In the genomic region with DNA sequence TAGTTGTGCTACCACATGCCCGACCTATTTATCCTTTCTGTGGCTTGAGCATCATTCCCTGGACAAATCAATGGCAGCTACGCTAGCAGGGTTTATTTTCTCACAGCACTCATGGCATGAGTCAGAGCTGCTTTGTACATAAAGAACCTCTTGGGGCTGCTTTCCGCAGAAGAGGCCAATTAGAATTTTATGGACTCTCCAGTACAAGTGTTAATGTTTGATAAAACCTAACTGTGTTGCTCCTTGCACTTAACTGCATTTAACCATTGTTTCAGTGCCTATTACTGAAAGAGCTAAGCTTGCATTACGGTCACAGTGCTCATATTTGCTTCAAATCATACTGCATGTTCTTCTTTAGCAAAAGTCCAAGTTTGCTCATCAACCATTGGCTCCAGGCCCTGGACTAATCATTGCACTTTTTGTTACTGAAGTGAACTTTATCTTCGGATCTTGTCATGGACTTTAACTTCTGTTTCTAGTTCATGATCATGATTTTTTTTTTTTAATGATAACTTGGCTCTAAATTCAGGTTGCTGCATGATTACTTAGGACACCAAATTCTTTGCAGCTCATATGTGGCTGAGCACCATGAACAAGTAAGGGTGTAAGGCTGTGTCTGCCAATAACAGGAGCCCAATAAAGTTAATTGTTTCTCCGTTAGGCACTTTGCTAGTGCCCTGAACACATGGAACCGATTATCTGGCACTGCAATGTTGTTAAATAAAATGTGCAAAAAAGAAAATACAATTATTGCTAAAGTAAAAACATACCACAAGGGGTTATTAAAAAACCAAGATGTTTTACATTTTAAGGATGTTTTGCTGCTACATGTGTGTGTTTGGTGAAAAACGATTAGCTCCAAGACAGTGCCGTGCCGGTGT, we compare ENCODE assay signal across 12 cellular contexts.
DNase-seq lines count a peak whose midpoint lies in the region; ATAC-seq and TF ChIP-seq lines count a peak whose summit lies in the region.
"Had no signal": no experiment of that assay in that cellular context is flagged by ENCODE, and none has a peak within 500 bp of the region (broad histone marks: within the 10 kb centered on the region; RNA-seq: fewer than 3 reads in every experiment).

No MANE protein-coding gene starts in this region.

- H3K9me3 Mint-ChIP-seq in activated CD8-positive, alpha-beta T cell treated with anti-CD3 and anti-CD28 coated beads, Interleukin-2, amount 10 ng/mL, durations not matched to agents 7 days and 5 days (ENCODE audit: insufficient read depth), result no peaks in the 10 kb centered on the region
- no peaks in the 10 kb centered on the region for H3K9me3 Mint-ChIP-seq in activated CD8-positive, alpha-beta memory T cell treated with anti-CD3 and anti-CD28 coated beads, Interleukin-2, amount 10 ng/mL, durations not matched to agents 7 days and 5 days (ENCODE audit: low read depth)
- H3K9me3 Mint-ChIP-seq: T-helper 1 cell treated with Interleukin-12 subunit alpha and Interleukin-12 subunit beta and Interleukin-4 antibody, amounts not matched to agents 30 μg/mL and 1 μg/mL, for 36 hours had no signal

- no peak for TF ChIP-seq CTCF in right lobe of liver (IDR thresholded peaks at IDR 0.05)
- TF ChIP-seq CTCF in RWPE1 (conservative IDR thresholded peaks at IDR 0.05; ENCODE audit: low read depth), result no peak

- intact Hi-C loops in right lobe of liver (cut with DNase I), result no loop called here

- H3K27me3 Mint-ChIP-seq in activated CD8-positive, alpha-beta T cell treated with anti-CD3 and anti-CD28 coated beads, Interleukin-2, amount 10 ng/mL, durations not matched to agents 7 days and 5 days (ENCODE audit: low read depth), result no peaks in the 10 kb centered on the region
- H3K27me3 Mint-ChIP-seq in activated CD8-positive, alpha-beta memory T cell treated with anti-CD3 and anti-CD28 coated beads, Interleukin-2, amount 10 ng/mL, durations not matched to agents 7 days and 5 days, result no peaks in the 10 kb centered on the region

- POLR2A ChIA-PET in activated CD8-positive, alpha-beta T cell treated with anti-CD3 and anti-CD28 coated beads, Interleukin-2, amount 10 ng/mL, durations not matched to agents 7 days and 5 days (lab: Charles Lee), result no interaction called here
- POLR2A ChIA-PET in RWPE1 (lab: Yijun Ruan, JAX; ENCODE audit: low non-redundant PET), result no interaction called here

- H3K4me3 ChIP-seq in right lobe of liver, result peak overlapping the region in 1 of 3 donors; percentile 12
- H3K4me3 ChIP-seq: BLaER1 treated with 17β-estradiol and CSF1 and Interleukin-3, amounts not matched to agents 10 nM and 100 nM; prostate gland had no signal

- H3K27ac ChIP-seq in right lobe of liver (peak overlapping the region in 2 of 3 donors; percentile 22 to 56), RWPE1 (no peak overlapping the region)
- H3K27ac ChIP-seq: BLaER1 treated with 17β-estradiol and CSF1 and Interleukin-3, amounts not matched to agents 10 nM and 100 nM; prostate gland had no signal

- 48% methylated on average over 10 of the region's 10 CpGs for WGBS in right lobe of liver (ENCODE audit: insufficient coverage, low coverage, low lambda C conversion rate, missing lambda C conversion rate)

- H3K4me1 Mint-ChIP-seq in activated CD8-positive, alpha-beta T cell treated with anti-CD3 and anti-CD28 coated beads, Interleukin-2, amount 10 ng/mL, durations not matched to agents 7 days and 5 days (ENCODE audit: low read depth), result no peaks in the 10 kb centered on the region
- no peaks in the 10 kb centered on the region for H3K4me1 Mint-ChIP-seq in activated CD8-positive, alpha-beta memory T cell treated with anti-CD3 and anti-CD28 coated beads, Interleukin-2, amount 10 ng/mL, durations not matched to agents 7 days and 5 days

- no peak for TF ChIP-seq POLR2A in right lobe of liver (IDR thresholded peaks at IDR 0.05)

- H3K27me3 ChIP-seq in right lobe of liver, result no peaks in the 10 kb centered on the region
- H3K27me3 ChIP-seq: BLaER1 treated with 17β-estradiol and CSF1 and Interleukin-3, amounts not matched to agents 10 nM and 100 nM had no signal

- H3K4me3 Mint-ChIP-seq in activated CD8-positive, alpha-beta T cell treated with anti-CD3 and anti-CD28 coated beads, Interleukin-2, amount 10 ng/mL, durations not matched to agents 7 days and 5 days, result no peak overlapping the region
- no peak overlapping the region for H3K4me3 Mint-ChIP-seq in activated CD8-positive, alpha-beta memory T cell treated with anti-CD3 and anti-CD28 coated beads, Interleukin-2, amount 10 ng/mL, durations not matched to agents 7 days and 5 days
- H3K4me3 Mint-ChIP-seq: T-helper 1 cell treated with Interleukin-12 subunit alpha and Interleukin-12 subunit beta and Interleukin-4 antibody, amounts not matched to agents 30 μg/mL and 1 μg/mL, for 36 hours had no signal

- H3K27ac Mint-ChIP-seq in activated CD8-positive, alpha-beta T cell treated with anti-CD3 and anti-CD28 coated beads, Interleukin-2, amount 10 ng/mL, durations not matched to agents 7 days and 5 days, result no peak overlapping the region
- H3K27ac Mint-ChIP-seq in activated CD8-positive, alpha-beta memory T cell treated with anti-CD3 and anti-CD28 coated beads, Interleukin-2, amount 10 ng/mL, durations not matched to agents 7 days and 5 days, result no peak overlapping the region
- H3K27ac Mint-ChIP-seq: T-helper 1 cell treated with Interleukin-12 subunit alpha and Interleukin-12 subunit beta and Interleukin-4 antibody, amounts not matched to agents 30 μg/mL and 1 μg/mL, for 36 hours had no signal

- ATAC-seq in SK-N-SH treated with all-trans-retinoic acid at 6 μM for 48 hours, result no peak
- peak; percentile 85 to 94 (median 88) for ATAC-seq in right lobe of liver
- ATAC-seq in activated CD8-positive, alpha-beta T cell treated with anti-CD3 and anti-CD28 coated beads, Interleukin-2, amount 10 ng/mL, durations not matched to agents 7 days and 5 days, result no peak
- ATAC-seq in activated CD8-positive, alpha-beta memory T cell treated with anti-CD3 and anti-CD28 coated beads, Interleukin-2, amount 10 ng/mL, durations not matched to agents 7 days and 5 days, result no peak

- DNase-seq in DMS153 (lab: John Stamatoyannopoulos, UW), result peak; percentile 96
- peak; percentile 91 for DNase-seq in NCI-H1436 (lab: John Stamatoyannopoulos, UW)
- DNase-seq in right lobe of liver, result peak in 1 of 3 donors; percentile 72
- no peak for DNase-seq in activated CD8-positive, alpha-beta T cell treated with anti-CD3 and anti-CD28 coated beads, Interleukin-2, amount 10 ng/mL, durations not matched to agents 7 days and 5 days
- DNase-seq in stimulated activated CD4-positive, alpha-beta T cell treated with anti-CD3 and anti-CD28 coated beads, Interleukin-1b, Interleukin-23, amount 100 ng/mL, for 48 hours, result no peak
- DNase-seq in RWPE1 (ENCODE audit: low spot score), result no peak
- no peak for DNase-seq in activated CD8-positive, alpha-beta memory T cell treated with anti-CD3 and anti-CD28 coated beads, Interleukin-2, amount 10 ng/mL, durations not matched to agents 7 days and 5 days
- DNase-seq: NK-92 treated with Interleukin-12 subunit alpha and Interleukin-12 subunit beta, amount 100 ng/mL, for 24 hours had no signal

- H3K36me3 Mint-ChIP-seq in activated CD8-positive, alpha-beta T cell treated with anti-CD3 and anti-CD28 coated beads, Interleukin-2, amount 10 ng/mL, durations not matched to agents 7 days and 5 days (ENCODE audit: low read depth), result no peaks in the 10 kb centered on the region
- no peaks in the 10 kb centered on the region for H3K36me3 Mint-ChIP-seq in activated CD8-positive, alpha-beta memory T cell treated with anti-CD3 and anti-CD28 coated beads, Interleukin-2, amount 10 ng/mL, durations not matched to agents 7 days and 5 days

- H3K36me3 ChIP-seq in right lobe of liver, result no peaks in the 10 kb centered on the region
- H3K36me3 ChIP-seq: BLaER1 treated with 17β-estradiol and CSF1 and Interleukin-3, amounts not matched to agents 10 nM and 100 nM; prostate gland had no signal

- CTCF ChIA-PET in activated CD8-positive, alpha-beta T cell treated with anti-CD3 and anti-CD28 coated beads, Interleukin-2, amount 10 ng/mL, durations not matched to agents 7 days and 5 days (lab: Charles Lee), result no interaction called here
- CTCF ChIA-PET in RWPE1 (lab: Yijun Ruan, JAX), result no interaction called here
- CTCF ChIA-PET in activated CD8-positive, alpha-beta memory T cell treated with anti-CD3 and anti-CD28 coated beads, Interleukin-2, amount 10 ng/mL, durations not matched to agents 7 days and 5 days (lab: Charles Lee), result no interaction called here

- no peaks in the 10 kb centered on the region for H3K9me3 ChIP-seq in right lobe of liver
- H3K9me3 ChIP-seq: BLaER1 treated with 17β-estradiol and CSF1 and Interleukin-3, amounts not matched to agents 10 nM and 100 nM; prostate gland had no signal

- peaks cover 0 to 18% (median 8%) of the 10 kb centered on the region in 4 donors for H3K4me1 ChIP-seq in right lobe of liver
- H3K4me1 ChIP-seq: prostate gland had no signal

TF ChIP-seq in SK-N-SH treated with all-trans-retinoic acid at 6 μM for 48 hours, 23 proteins besides CTCF, POLR2A, EP300 and RAD21 (continues in another document):
- TF ChIP-seq ISL1 (CRISPR knock-in tag; IDR thresholded peaks at IDR 0.05) (no peak), ZNF565 (CRISPR knock-in tag; conservative IDR thresholded peaks at IDR 0.05; ENCODE audit: low read depth) (no peak)
- TF ChIP-seq, protein P1, sequence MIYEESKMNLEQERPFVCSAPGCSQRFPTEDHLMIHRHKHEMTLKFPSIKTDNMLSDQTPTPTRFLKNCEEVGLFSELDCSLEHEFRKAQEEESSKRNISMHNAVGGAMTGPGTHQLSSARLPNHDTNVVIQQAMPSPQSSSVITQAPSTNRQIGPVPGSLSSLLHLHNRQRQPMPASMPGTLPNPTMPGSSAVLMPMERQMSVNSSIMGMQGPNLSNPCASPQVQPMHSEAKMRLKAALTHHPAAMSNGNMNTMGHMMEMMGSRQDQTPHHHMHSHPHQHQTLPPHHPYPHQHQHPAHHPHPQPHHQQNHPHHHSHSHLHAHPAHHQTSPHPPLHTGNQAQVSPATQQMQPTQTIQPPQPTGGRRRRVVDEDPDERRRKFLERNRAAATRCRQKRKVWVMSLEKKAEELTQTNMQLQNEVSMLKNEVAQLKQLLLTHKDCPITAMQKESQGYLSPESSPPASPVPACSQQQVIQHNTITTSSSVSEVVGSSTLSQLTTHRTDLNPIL (CRISPR knock-in tag; IDR thresholded peaks at IDR 0.05; ENCODE audit: low read depth), result no peak

Comparison
In these comparisons a context has a peak if more than half of its experiments do, and no peak if none do; other contexts are left out.
1. DNase-seq: peak in DMS153 (single experiment) and NCI-H1436 (single experiment); none in activated CD8-positive, alpha-beta T cell treated with anti-CD3 and anti-CD28 coated beads, Interleukin-2, amount 10 ng/mL, durations not matched to agents 7 days and 5 days (single experiment), stimulated activated CD4-positive, alpha-beta T cell treated with anti-CD3 and anti-CD28 coated beads, Interleukin-1b, Interleukin-23, amount 100 ng/mL, for 48 hours (single experiment), RWPE1 (single experiment) and activated CD8-positive, alpha-beta memory T cell treated with anti-CD3 and anti-CD28 coated beads, Interleukin-2, amount 10 ng/mL, durations not matched to agents 7 days and 5 days (single experiment).
2. ATAC-seq: peak in right lobe of liver (4 of 4); none in SK-N-SH treated with all-trans-retinoic acid at 6 μM for 48 hours (single experiment), activated CD8-positive, alpha-beta T cell treated with anti-CD3 and anti-CD28 coated beads, Interleukin-2, amount 10 ng/mL, durations not matched to agents 7 days and 5 days (single experiment) and activated CD8-positive, alpha-beta memory T cell treated with anti-CD3 and anti-CD28 coated beads, Interleukin-2, amount 10 ng/mL, durations not matched to agents 7 days and 5 days (single experiment).